Comparison of ENCODE assay signal across 10 cellular contexts in genomic region chr5:73298251-73299016, GRCh38.
A peak's percentile ranks its signal among the peaks of the same experiment; 100 is the strongest.
DNase-seq lines count a peak whose midpoint lies in the region; ATAC-seq, FAIRE-seq and TF ChIP-seq lines count a peak whose summit lies in the region.
"Had no signal": no experiment of that assay in that cellular context is flagged by ENCODE, and none has a peak within 500 bp of the region (broad histone marks: within the 10 kb centered on the region; RNA-seq: fewer than 3 reads in every experiment).

No MANE protein-coding gene starts in this region.

- CTCF ChIA-PET in AG04449 (lab: Yijun Ruan, JAX) = interaction anchor here (0.7 to 5.8 kb wide), 12 partner anchors 8 to 157 kb away, joined by 3 to 53 read pairs (median 5); no protein-coding TSS in a partner anchor

- H3K27me3 Mint-ChIP-seq in H9 (ENCODE audit: low read depth) = peaks cover 100% of the 10 kb centered on the region
- peaks cover 89% of the 10 kb centered on the region for H3K27me3 Mint-ChIP-seq in nephron progenitor cell (ENCODE audit: low read depth, poor library complexity)

- H3K27ac Mint-ChIP-seq in H9 (no peak overlapping the region; a peak in 1 of 7 replicates), nephron progenitor cell (no peak overlapping the region)
- H3K27ac Mint-ChIP-seq: dendritic cell treated with granulocyte-macrophage colony-stimulating factor and Interleukin-4, amounts not matched to agents 40 ng/mL and 50 ng/mL, for 4 days had no signal

- H2BK20ac ChIP-seq in H9 (ENCODE audit: low read depth, low read length, poor library complexity, severe bottlenecking) = no peak overlapping the region

- H3K23me2 ChIP-seq in H9 (ENCODE audit: insufficient read length, low read depth, low read length, poor library complexity, severe bottlenecking) = peaks cover 11% of the 10 kb centered on the region

- H3K36me3 Mint-ChIP-seq in H9 (ENCODE audit: insufficient read depth in 1 of 3, low read depth in 3 of 3) (no peaks in the 10 kb centered on the region; a peak in 2 of 7 replicates), nephron progenitor cell (ENCODE audit: low read depth) (no peaks in the 10 kb centered on the region)

- WGBS in H9 (ENCODE audit: extremely low coverage, insufficient read length, low lambda C conversion rate) = no CpG with 5 or more reads among the region's 61 CpGs

- TF ChIP-seq CTCF in AG04449 (IDR thresholded peaks at IDR 0.05; ENCODE audit: insufficient read depth, low read length, missing control alignments) = no peak
- no peak for TF ChIP-seq CTCF in H9 (conservative IDR thresholded peaks at IDR 0.05)
- TF ChIP-seq CTCF in nephron progenitor cell (IDR thresholded peaks at IDR 0.05) = no peak

- H3K4ac ChIP-seq in H9 (ENCODE audit: low read depth, low read length) = no peak overlapping the region

- no peak overlapping the region for H3K56ac ChIP-seq in H9 (ENCODE audit: insufficient read length, low read depth, low read length)

- H4K5ac ChIP-seq in H9 (ENCODE audit: insufficient read length, low read depth, low read length) = no peak overlapping the region

- ATAC-seq in GM19324 (IDR thresholded peaks at IDR 0.05; ENCODE audit: low FRiP score, unreplicated experiment) = no peak

- no peaks in the 10 kb centered on the region for H3K9me3 ChIP-seq in H9 (ENCODE audit: control insufficient read depth, low read depth, low read length)

- H3K4me1 Mint-ChIP-seq in H9 (peaks cover 35 to 50% of the 10 kb centered on the region in 2 experiments), nephron progenitor cell (peaks cover 51% of the 10 kb centered on the region)

- H3K79me2 ChIP-seq in H9 (ENCODE audit: insufficient read depth, low read length) = no peaks in the 10 kb centered on the region
- H3K79me2 ChIP-seq: parathyroid adenoma had no signal

- no peaks in the 10 kb centered on the region for H3K4me1 ChIP-seq in H9 (ENCODE audit: insufficient read depth, low read length)
- H3K4me1 ChIP-seq: parathyroid adenoma had no signal

- H2AFZ ChIP-seq in H9 (ENCODE audit: low read length) = no peak overlapping the region
- H2AFZ ChIP-seq: parathyroid adenoma had no signal

- H3K18ac ChIP-seq in H9 (ENCODE audit: insufficient read length, low read depth, low read length) = no peak overlapping the region

- H3K79me1 ChIP-seq in H9 (ENCODE audit: insufficient read depth, low read depth, low read length, poor library complexity, severe bottlenecking) = no peaks in the 10 kb centered on the region

- POLR2A ChIA-PET in AG04449 (lab: Yijun Ruan, JAX) = interaction anchor here (0.6 to 1.8 kb wide), 3 partner anchors 17 to 150 kb away, joined by 3 to 5 read pairs (median 3); partner anchors contain the start of gene FOXD1

- no peak overlapping the region for H2BK12ac ChIP-seq in H9 (ENCODE audit: insufficient read length, low read depth, low read length)

- no peak overlapping the region for H2BK5ac ChIP-seq in H9 (ENCODE audit: insufficient read length, low read length)

- H3K27ac ChIP-seq in H9 (ENCODE audit: insufficient read length, low read depth, low read length) = no peak overlapping the region
- H3K27ac ChIP-seq: parathyroid adenoma had no signal

- no peak overlapping the region for H2BK15ac ChIP-seq in H9 (ENCODE audit: low read depth, low read length)

- H2AK5ac ChIP-seq in H9 (ENCODE audit: insufficient read length, low read length) = no peak overlapping the region

- FAIRE-seq in GM12892 (lab: Jason Lieb, UNC) = no peak

- no peak overlapping the region for H3K14ac ChIP-seq in H9 (ENCODE audit: insufficient read depth, low read length)

- no peaks in the 10 kb centered on the region for H4K20me1 ChIP-seq in H9 (ENCODE audit: control insufficient read depth, insufficient read depth, insufficient read length)

- DNase-seq in AG04449 (ENCODE audit: low read depth, low spot score) (no peak), H9 (no peak), ecto neural progenitor cell (ENCODE audit: low spot score) (peak; percentile 55), nephron progenitor cell (peak; percentile 39), NCI-H2171 (lab: John Stamatoyannopoulos, UW) (no peak), GM12892 (ENCODE audit: insufficient read length) (no peak), HUDEP-2 (lab: John Stamatoyannopoulos, UW; ENCODE audit: unreplicated experiment in 76 of 76) (no peak)

- no peak overlapping the region for H3K9ac ChIP-seq in H9 (ENCODE audit: extremely low read depth, insufficient read length, low read length)
- H3K9ac ChIP-seq: parathyroid adenoma had no signal

- H3T11ph ChIP-seq in H9 (ENCODE audit: low read length) = no peak overlapping the region

- peaks cover 75% of the 10 kb centered on the region for H3K27me3 ChIP-seq in H9 (ENCODE audit: insufficient read depth, low read length)

- H3K9me3 Mint-ChIP-seq in H9 (peaks cover 2 to 3% of the 10 kb centered on the region in 2 experiments; a peak in 1 of 5 replicates), nephron progenitor cell (no peaks in the 10 kb centered on the region)
- H3K9me3 Mint-ChIP-seq: dendritic cell treated with granulocyte-macrophage colony-stimulating factor and Interleukin-4, amounts not matched to agents 40 ng/mL and 50 ng/mL, for 4 days had no signal

- H3K4me3 ChIP-seq in AG04449 (ENCODE audit: low read depth, low read length) = peak overlapping the region; percentile 38

- H3K23ac ChIP-seq in H9 (ENCODE audit: insufficient read length, low read depth, low read length) = no peak overlapping the region

- peak overlapping the region; percentile 42 to 73 for H3K4me3 Mint-ChIP-seq in H9
- peak overlapping the region; percentile 75 for H3K4me3 Mint-ChIP-seq in nephron progenitor cell
- H3K4me3 Mint-ChIP-seq: dendritic cell treated with granulocyte-macrophage colony-stimulating factor and Interleukin-4, amounts not matched to agents 40 ng/mL and 50 ng/mL, for 4 days had no signal

- H4K91ac ChIP-seq in H9 (ENCODE audit: insufficient read length, low read depth, low read length) = no peak overlapping the region

- H4K8ac ChIP-seq in H9 (replicated peaks; ENCODE audit: insufficient read length, low read depth, low read length) = no peak overlapping the region

- no peak overlapping the region for H2BK120ac ChIP-seq in H9 (ENCODE audit: low read depth, low read length, poor library complexity, severe bottlenecking)

- H3K4me2 ChIP-seq in H9 (ENCODE audit: insufficient read depth, insufficient read length, low read length) = peak overlapping the region; percentile 58

- no peak for TF ChIP-seq POLR2A in GM12892 (IDR thresholded peaks at IDR 0.05; ENCODE audit: low read depth, low read length)

Comparison
In these comparisons a context has a peak if more than half of its experiments do, and no peak if none do; other contexts are left out.
1. DNase-seq: peak in ecto neural progenitor cell (single experiment) and nephron progenitor cell (single experiment); none in AG04449 (single experiment), H9 (single experiment), NCI-H2171 (single experiment), GM12892 (single experiment) and HUDEP-2 (0 of 76).